Comparison of ENCODE assay signal across 12 cellular contexts in genomic region chr2:62455957-62456692, GRCh38. TPM values are rescaled to one million over a fixed set of nuclear protein-coding genes. Genes with fewer than 3 reads are reported as not detected.
DNase-seq lines count a peak whose midpoint lies in the region; ATAC-seq and TF ChIP-seq lines count a peak whose summit lies in the region.
"Had no signal": no experiment of that assay in that cellular context is flagged by ENCODE, and none has a peak within 500 bp of the region (broad histone marks: within the 10 kb centered on the region; RNA-seq: fewer than 3 reads in every experiment).

No MANE protein-coding gene starts in this region.

- TF ChIP-seq CTCF in GM23338 (conservative IDR thresholded peaks at IDR 0.05; ENCODE audit: low read depth in 2 of 2) = no peak
- no peak for TF ChIP-seq CTCF in RWPE1 (conservative IDR thresholded peaks at IDR 0.05; ENCODE audit: low read depth)
- TF ChIP-seq CTCF in fibroblast of the aortic adventitia (IDR thresholded peaks at IDR 0.05; ENCODE audit: insufficient read depth, low read length) = no peak

- H3K9me3 Mint-ChIP-seq in GM23338 = no peaks in the 10 kb centered on the region
- H3K9me3 Mint-ChIP-seq: activated T-helper 2 cell treated with anti-CD3 and anti-CD28 coated beads, Interferon-gamma antibody, Interleukin-2, Interleukin-4, amounts not matched to agents 10 μg/mL and 5 μg/mL and 100 μg/mL, durations not matched to agents 14 hours and 24 hours and 36 hours; memory B cell; stimulated activated naive CD8-positive, alpha-beta T cell treated with anti-CD3 and anti-CD28 coated beads, Interleukin-15, Interleukin-2, amounts not matched to agents 100 ng/mL and 50 ng/mL, for 24 hours had no signal

- H4K20me1 ChIP-seq in GM23338 (replicated peaks; ENCODE audit: insufficient read depth) = no peaks in the 10 kb centered on the region

- POLR2A ChIA-PET in RWPE1 (lab: Yijun Ruan, JAX; ENCODE audit: low non-redundant PET) = no interaction called here

- peak overlapping the region; percentile 78 for H3K4me3 ChIP-seq in GM23338
- H3K4me3 ChIP-seq in fibroblast of the aortic adventitia (ENCODE audit: low read depth, low read length) = no peak overlapping the region
- H3K4me3 ChIP-seq in stomach smooth muscle (ENCODE audit: low read length in 2 of 2) = peak overlapping the region; percentile 82 to 88
- H3K4me3 ChIP-seq in aorta (ENCODE audit: low read length in 2 of 2) = no peak overlapping the region

- no peaks in the 10 kb centered on the region for H3K9me2 ChIP-seq in GM23338 (ENCODE audit: insufficient read depth)

- H3K4me2 ChIP-seq in GM23338 = peak overlapping the region; percentile 98; the same call in 1 of the 2 replicates

- H3K9ac ChIP-seq in stomach smooth muscle (ENCODE audit: low read length in 2 of 2) = peak overlapping the region in 1 of 2 donors; percentile 73

- H3K36me3 Mint-ChIP-seq in GM23338 (ENCODE audit: low read depth) = no peaks in the 10 kb centered on the region
- H3K36me3 Mint-ChIP-seq: memory B cell had no signal

- no peaks in the 10 kb centered on the region for H3K9me3 ChIP-seq in stomach smooth muscle (ENCODE audit: control insufficient read depth in 2 of 2, low read length in 2 of 2)
- no peaks in the 10 kb centered on the region for H3K9me3 ChIP-seq in aorta (ENCODE audit: control insufficient read depth, low read length)

- no peak overlapping the region; the same call in 2 of the 3 replicates for H3K4me3 Mint-ChIP-seq in GM23338
- H3K4me3 Mint-ChIP-seq: stimulated activated naive CD8-positive, alpha-beta T cell treated with anti-CD3 and anti-CD28 coated beads, Interleukin-15, Interleukin-2, amounts not matched to agents 100 ng/mL and 50 ng/mL, for 24 hours had no signal

- no peaks in the 10 kb centered on the region for H3K79me2 ChIP-seq in GM23338 (replicated peaks; ENCODE audit: insufficient read depth)

- H3K27me3 ChIP-seq in GM23338 (ENCODE audit: insufficient read depth) (peaks cover 9% of the 10 kb centered on the region; the same call in 1 of the 2 replicates), stomach smooth muscle (ENCODE audit: control insufficient read depth in 1 of 2, insufficient read depth in 2 of 2, low read length in 2 of 2) (no peaks in the 10 kb centered on the region), aorta (ENCODE audit: control insufficient read depth in 1 of 2, insufficient read depth in 2 of 2, low read length in 1 of 2) (no peaks in the 10 kb centered on the region)
- H3K27me3 ChIP-seq: brain microvascular endothelial cell had no signal

- H3K4me1 ChIP-seq in GM23338 (ENCODE audit: insufficient read depth) (peaks cover 16% of the 10 kb centered on the region), stomach smooth muscle (ENCODE audit: control insufficient read depth, insufficient read depth, low read length) (peaks cover 32% of the 10 kb centered on the region), aorta (ENCODE audit: control insufficient read depth in 1 of 2, insufficient read depth in 2 of 2, low read length in 2 of 2) (no peaks in the 10 kb centered on the region)

- peak overlapping the region; percentile 98 for H2AFZ ChIP-seq in GM23338

- H3K27me3 Mint-ChIP-seq in GM23338 (ENCODE audit: insufficient read depth, low read depth, poor library complexity) = peaks cover 12% of the 10 kb centered on the region

- ATAC-seq in GM23338 (no peak), HG03521 (IDR thresholded peaks at IDR 0.05; ENCODE audit: unreplicated experiment) (no peak), aorta (ENCODE audit: low FRiP score) (no peak)

- H3K27ac ChIP-seq in GM23338 (ENCODE audit: low read depth) (no peak overlapping the region), RWPE1 (peak overlapping the region; percentile 66; the same call in 1 of the 2 replicates), stomach smooth muscle (ENCODE audit: low read length) (no peak overlapping the region), aorta (ENCODE audit: low read depth in 1 of 2, low read length in 2 of 2) (no peak overlapping the region)

- CTCF ChIA-PET in RWPE1 (lab: Yijun Ruan, JAX) = interaction anchor here (0.6 to 3.2 kb wide), 19 partner anchors 9 to 1213 kb away, joined by 3 to 38 read pairs (median 4); no protein-coding TSS in a partner anchor

- H3K27ac Mint-ChIP-seq in GM23338 = no peak overlapping the region
- H3K27ac Mint-ChIP-seq: activated T-helper 2 cell treated with anti-CD3 and anti-CD28 coated beads, Interferon-gamma antibody, Interleukin-2, Interleukin-4, amounts not matched to agents 10 μg/mL and 5 μg/mL and 100 μg/mL, durations not matched to agents 14 hours and 24 hours and 36 hours; memory B cell; stimulated activated naive CD8-positive, alpha-beta T cell treated with anti-CD3 and anti-CD28 coated beads, Interleukin-15, Interleukin-2, amounts not matched to agents 100 ng/mL and 50 ng/mL, for 24 hours had no signal

- DNase-seq in GM23338 (ENCODE audit: low spot score) (no peak), RWPE1 (ENCODE audit: low spot score) (no peak), fibroblast of the aortic adventitia (ENCODE audit: low read depth) (peak; percentile 27), DMS53 (lab: John Stamatoyannopoulos, UW) (no peak), aorta (no peak), NCI-H1694 treated with DMSO at 0.1 percent for 48 hours (lab: John Stamatoyannopoulos, UW) (no peak)

- intact Hi-C loops in aorta (cut with DNase I) = loop anchor here (1.0 to 5.0 kb wide), 3 partner anchors 251 to 322 kb away; partner anchors contain the start of gene EHBP1 (in 1 of the 2)

- 89 to 91% methylated on average over 6 of the region's 6 CpGs for WGBS in aorta, 2 donors

- H3K4me1 Mint-ChIP-seq in GM23338 = peaks cover 15% of the 10 kb centered on the region
- H3K4me1 Mint-ChIP-seq: memory B cell had no signal

- no peaks in the 10 kb centered on the region for H3K36me3 ChIP-seq in GM23338 (ENCODE audit: insufficient read depth)
- H3K36me3 ChIP-seq in stomach smooth muscle (ENCODE audit: control insufficient read depth in 2 of 2, insufficient read depth in 2 of 2, low read length in 2 of 2) = no peaks in the 10 kb centered on the region
- H3K36me3 ChIP-seq in aorta (ENCODE audit: control insufficient read depth in 1 of 2, insufficient read depth in 2 of 2, low read length in 1 of 2) = no peaks in the 10 kb centered on the region
- H3K36me3 ChIP-seq: brain microvascular endothelial cell had no signal

- no peaks in the 10 kb centered on the region for H3F3A ChIP-seq in GM23338 (replicated peaks; ENCODE audit: low read depth)

TF ChIP-seq in GM23338, 12 proteins besides CTCF, POLR2A, EP300 and RAD21:
- TF ChIP-seq ZNF114 (CRISPR knock-in tag; IDR thresholded peaks at IDR 0.05) (no peak), EZH2phosphoT487 (IDR thresholded peaks at IDR 0.05; ENCODE audit: unreplicated experiment) (no peak)

RNA-seq across cellular contexts. Expression of gene TMEM17, which starts 49.9 kb away (rescaled TPM):
- 0.94 and 3.0 TPM in 2 replicates for total RNA-seq in GM23338 (2014; rRNA removed; shearing (Covaris generic))
- 1.2 and 1.7 TPM in 2 replicates for polyA plus RNA-seq in GM23338 (2016; fragmentation: Nextera tagmentation; extraction: Ambion mirVana)
- total RNA-seq in fibroblast of the aortic adventitia (ENCODE audit: low replicate concordance) = 0.90 and 4.4 TPM in 2 replicates
- 1 to 10 TPM; 1.1 TPM for total RNA-seq in aorta
- polyA plus RNA-seq in aorta = under 1 TPM in 1 of 2 donors, not detected in 1; 0.79 TPM
- total RNA-seq: activated T-helper 2 cell treated with anti-CD3 and anti-CD28 coated beads, Interferon-gamma antibody, Interleukin-2, Interleukin-4, amounts not matched to agents 10 μg/mL and 5 μg/mL and 100 μg/mL, durations not matched to agents 14 hours and 24 hours and 36 hours had no signal

Comparison
In these comparisons a context has a peak if more than half of its experiments do, and no peak if none do; other contexts are left out.
1. H3K4me3 ChIP-seq: peak in GM23338 (single experiment) and stomach smooth muscle (2 of 2); none in fibroblast of the aortic adventitia (single experiment) and aorta (0 of 2).